28 cellular contexts compared by ENCODE assay signal in genomic region chr7:158452331-158452730, GRCh38.
"Had no signal": no experiment of that assay in that cellular context is flagged by ENCODE, and none has a peak within 500 bp of the region (broad histone marks: within the 10 kb centered on the region; RNA-seq: fewer than 3 reads in every experiment).

No MANE protein-coding gene starts in this region.

- H3K9me3 ChIP-seq: colonic mucosa, esophagus muscularis mucosa, gastroesophageal sphincter, heart right ventricle, left ventricle myocardium inferior, lower lobe of right lung, neutrophil, pancreas, stomach, thyroid gland had no signal

- H3K4me1 Mint-ChIP-seq: mesothelial cell of epicardium; nephron progenitor cell; stimulated activated effector memory CD8-positive, alpha-beta T cell treated with anti-CD3 and anti-CD28 coated beads, Interleukin-12 subunit alpha, Interleukin-12 subunit beta, amount 100 ng/mL, for 72 hours had no signal

- H3K36me3 ChIP-seq: colonic mucosa, esophagus muscularis mucosa, gastroesophageal sphincter, heart right ventricle, left ventricle myocardium inferior, lower lobe of right lung, neutrophil, pancreas, stomach, thyroid gland had no signal

- H3K27me3 ChIP-seq: colonic mucosa, foreskin keratinocyte, neutrophil, pancreas, stomach, thyroid gland had no signal

- H3K9me3 Mint-ChIP-seq: dendritic cell treated with granulocyte-macrophage colony-stimulating factor and Interleukin-4, amounts not matched to agents 40 ng/mL and 50 ng/mL, for 4 days; stimulated activated effector memory CD8-positive, alpha-beta T cell treated with anti-CD3 and anti-CD28 coated beads, Interleukin-12 subunit alpha, Interleukin-12 subunit beta, amount 100 ng/mL, for 72 hours had no signal

- H3K27me3 Mint-ChIP-seq: progenitor cell of endocrine pancreas had no signal

- DNase-seq: central memory CD4-positive, alpha-beta T cell; colonic mucosa; effector CD8-positive, alpha-beta T cell; foreskin keratinocyte; heart right ventricle; hippocampal formation; kidney glomerular epithelial cell; left colon; left ventricle myocardium inferior; lower lobe of right lung; naive thymus-derived CD8-positive, alpha-beta T cell; nephron progenitor cell; pancreas; stimulated activated CD4-positive, alpha-beta T cell treated with anti-CD3 and anti-CD28 coated beads, Interleukin-2, amount 100 ng/mL, for 24 hours; stimulated activated CD4-positive, alpha-beta T cell treated with anti-CD3 and anti-CD28 coated beads, Interleukin-4, amount 100 ng/mL, for 24 hours; stimulated activated naive CD4-positive, alpha-beta T cell treated with Interleukin-2 at 50 U/mL for 16 hours; stomach; thyroid gland; trophoblast cell had no signal

- H3K36me3 Mint-ChIP-seq: mesothelial cell of epicardium; naive thymus-derived CD8-positive, alpha-beta T cell; stimulated activated effector memory CD8-positive, alpha-beta T cell treated with anti-CD3 and anti-CD28 coated beads, Interleukin-12 subunit alpha, Interleukin-12 subunit beta, amount 100 ng/mL, for 72 hours had no signal

- H3K27ac Mint-ChIP-seq: dendritic cell treated with granulocyte-macrophage colony-stimulating factor and Interleukin-4, amounts not matched to agents 40 ng/mL and 50 ng/mL, for 4 days; mesothelial cell of epicardium; nephron progenitor cell; progenitor cell of endocrine pancreas; stimulated activated effector memory CD8-positive, alpha-beta T cell treated with anti-CD3 and anti-CD28 coated beads, Interleukin-12 subunit alpha, Interleukin-12 subunit beta, amount 100 ng/mL, for 72 hours had no signal

- H3K4me3 Mint-ChIP-seq: dendritic cell treated with granulocyte-macrophage colony-stimulating factor and Interleukin-4, amounts not matched to agents 40 ng/mL and 50 ng/mL, for 4 days; mesothelial cell of epicardium; naive thymus-derived CD8-positive, alpha-beta T cell; nephron progenitor cell; stimulated activated effector memory CD8-positive, alpha-beta T cell treated with anti-CD3 and anti-CD28 coated beads, Interleukin-12 subunit alpha, Interleukin-12 subunit beta, amount 100 ng/mL, for 72 hours had no signal

- H3K4me2 ChIP-seq: smooth muscle cell had no signal

- ATAC-seq: foreskin keratinocyte; gastroesophageal sphincter; heart right ventricle; left colon; lower lobe of right lung; naive thymus-derived CD8-positive, alpha-beta T cell; pancreas; sciatic nerve; stimulated activated effector memory CD8-positive, alpha-beta T cell treated with anti-CD3 and anti-CD28 coated beads, Interleukin-12 subunit alpha, Interleukin-12 subunit beta, amount 100 ng/mL, for 72 hours had no signal

- H3K4me3 ChIP-seq: colonic mucosa, esophagus muscularis mucosa, gastroesophageal sphincter, heart right ventricle, left ventricle myocardium inferior, lower lobe of right lung, pancreas, smooth muscle cell, stomach, thyroid gland had no signal

- H3K27ac ChIP-seq: colonic mucosa, esophagus muscularis mucosa, foreskin keratinocyte, gastroesophageal sphincter, heart right ventricle, left ventricle myocardium inferior, lower lobe of right lung, neutrophil, pancreas, stomach, thyroid gland had no signal

- H3K4me1 ChIP-seq: colonic mucosa, esophagus muscularis mucosa, foreskin keratinocyte, gastroesophageal sphincter, heart right ventricle, left ventricle myocardium inferior, lower lobe of right lung, thyroid gland had no signal
